16 cellular contexts compared by ENCODE assay signal in genomic region chr7:69748530-69748929, GRCh38.
"Had no signal": no experiment of that assay in that cellular context is flagged by ENCODE, and none has a peak within 500 bp of the region (broad histone marks: within the 10 kb centered on the region; RNA-seq: fewer than 3 reads in every experiment).

No MANE protein-coding gene starts in this region.

- H3K9me3 Mint-ChIP-seq: activated CD4-positive, alpha-beta memory T cell treated with anti-CD3 and anti-CD28 coated beads for 36 hours; activated naive CD4-positive, alpha-beta T cell treated with anti-CD3 and anti-CD28 coated beads, Interleukin-2, amount 10 ng/mL, durations not matched to agents 7 days and 5 days; natural killer cell treated with Interleukin-12 subunit alpha and Interleukin-12 subunit beta and Interleukin-15 and Interleukin-18, amount 100 ng/mL, for 72 hours; type B pancreatic cell had no signal

- H3K4me1 ChIP-seq: colonic mucosa had no signal

- H3K36me3 ChIP-seq: colonic mucosa had no signal

- H3K4me1 Mint-ChIP-seq: activated CD4-positive, alpha-beta T cell treated with anti-CD3 and anti-CD28 coated beads for 36 hours; activated CD8-positive, alpha-beta memory T cell treated with anti-CD3 and anti-CD28 coated beads, Interleukin-2, amount 10 ng/mL, durations not matched to agents 7 days and 5 days; activated naive CD4-positive, alpha-beta T cell treated with anti-CD3 and anti-CD28 coated beads, Interleukin-2, amount 10 ng/mL, durations not matched to agents 7 days and 5 days had no signal

- H3K4me3 Mint-ChIP-seq: activated CD4-positive, alpha-beta memory T cell treated with anti-CD3 and anti-CD28 coated beads for 36 hours; activated CD4-positive, alpha-beta T cell treated with anti-CD3 and anti-CD28 coated beads for 36 hours; activated CD8-positive, alpha-beta memory T cell treated with anti-CD3 and anti-CD28 coated beads, Interleukin-2, amount 10 ng/mL, durations not matched to agents 7 days and 5 days; activated naive CD4-positive, alpha-beta T cell treated with anti-CD3 and anti-CD28 coated beads, Interleukin-2, amount 10 ng/mL, durations not matched to agents 7 days and 5 days; natural killer cell treated with Interleukin-12 subunit alpha and Interleukin-12 subunit beta and Interleukin-15 and Interleukin-18, amount 100 ng/mL, for 72 hours; type B pancreatic cell had no signal

- H3K27ac Mint-ChIP-seq: activated CD4-positive, alpha-beta memory T cell treated with anti-CD3 and anti-CD28 coated beads for 36 hours; activated CD4-positive, alpha-beta T cell treated with anti-CD3 and anti-CD28 coated beads for 36 hours; activated CD8-positive, alpha-beta memory T cell treated with anti-CD3 and anti-CD28 coated beads, Interleukin-2, amount 10 ng/mL, durations not matched to agents 7 days and 5 days; activated naive CD4-positive, alpha-beta T cell treated with anti-CD3 and anti-CD28 coated beads, Interleukin-2, amount 10 ng/mL, durations not matched to agents 7 days and 5 days; natural killer cell treated with Interleukin-12 subunit alpha and Interleukin-12 subunit beta and Interleukin-15 and Interleukin-18, amount 100 ng/mL, for 72 hours; type B pancreatic cell had no signal

- H3K9me3 ChIP-seq: colonic mucosa had no signal

- H3K27me3 ChIP-seq: colonic mucosa had no signal

- H3K4me3 ChIP-seq: colonic mucosa had no signal

- ATAC-seq: activated CD4-positive, alpha-beta T cell treated with anti-CD3 and anti-CD28 coated beads for 36 hours; activated CD8-positive, alpha-beta memory T cell treated with anti-CD3 and anti-CD28 coated beads, Interleukin-2, amount 10 ng/mL, durations not matched to agents 7 days and 5 days; left lobe of liver; stimulated activated naive CD8-positive, alpha-beta T cell treated with anti-CD3 and anti-CD28 coated beads, Interleukin-15, Interleukin-2, amounts not matched to agents 100 U/mL and 50 U/mL, for 24 hours had no signal

- DNase-seq: activated CD4-positive, alpha-beta memory T cell treated with anti-CD3 and anti-CD28 coated beads for 36 hours; activated CD4-positive, alpha-beta T cell treated with anti-CD3 and anti-CD28 coated beads for 36 hours; activated CD8-positive, alpha-beta memory T cell treated with anti-CD3 and anti-CD28 coated beads, Interleukin-2, amount 10 ng/mL, durations not matched to agents 7 days and 5 days; activated naive CD4-positive, alpha-beta T cell treated with anti-CD3 and anti-CD28 coated beads, Interleukin-2, amount 10 ng/mL, durations not matched to agents 7 days and 5 days; activated T-cell treated with anti-CD3 and anti-CD28 coated beads, Interleukin-2, amount 50 U/mL, for 1 hour; amniotic stem cell; central memory CD4-positive, alpha-beta T cell; colonic mucosa; islet precursor cell; mammary epithelial cell; stimulated activated CD4-positive, alpha-beta T cell treated with anti-CD3 and anti-CD28 coated beads, Interleukin-4, amount 100 ng/mL, for 1 hour; stimulated activated naive CD8-positive, alpha-beta T cell treated with anti-CD3 and anti-CD28 coated beads, Interleukin-15, Interleukin-2, amounts not matched to agents 100 U/mL and 50 U/mL, for 24 hours; T-helper 2 cell had no signal

- H3K36me3 Mint-ChIP-seq: activated CD4-positive, alpha-beta memory T cell treated with anti-CD3 and anti-CD28 coated beads for 36 hours; activated CD8-positive, alpha-beta memory T cell treated with anti-CD3 and anti-CD28 coated beads, Interleukin-2, amount 10 ng/mL, durations not matched to agents 7 days and 5 days; activated naive CD4-positive, alpha-beta T cell treated with anti-CD3 and anti-CD28 coated beads, Interleukin-2, amount 10 ng/mL, durations not matched to agents 7 days and 5 days; natural killer cell treated with Interleukin-12 subunit alpha and Interleukin-12 subunit beta and Interleukin-15 and Interleukin-18, amount 100 ng/mL, for 72 hours had no signal

- H3K27me3 Mint-ChIP-seq: activated CD4-positive, alpha-beta memory T cell treated with anti-CD3 and anti-CD28 coated beads for 36 hours; activated naive CD4-positive, alpha-beta T cell treated with anti-CD3 and anti-CD28 coated beads, Interleukin-2, amount 10 ng/mL, durations not matched to agents 7 days and 5 days; natural killer cell treated with Interleukin-12 subunit alpha and Interleukin-12 subunit beta and Interleukin-15 and Interleukin-18, amount 100 ng/mL, for 72 hours; type B pancreatic cell had no signal
